1 cellular context compared by ENCODE assay signal in the genomic region with DNA sequence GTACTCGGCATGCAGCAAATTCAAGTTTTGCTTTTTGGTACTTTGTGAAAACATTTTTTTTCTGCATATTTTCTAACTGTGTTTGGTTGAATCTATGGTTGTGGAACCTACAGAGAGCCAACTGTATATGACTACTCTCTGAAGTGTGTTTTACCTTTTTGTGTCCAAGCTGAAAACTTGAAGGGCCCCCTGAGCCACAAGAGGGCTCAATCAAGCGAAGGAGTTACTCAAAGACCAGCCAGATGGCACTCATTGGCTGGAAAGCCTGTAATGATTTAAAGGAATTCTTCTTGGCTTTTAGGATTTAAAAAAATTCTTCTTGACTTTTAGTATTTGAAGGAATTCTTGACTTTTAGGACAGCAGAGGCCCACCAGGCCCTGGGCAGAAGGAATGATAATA.
TF ChIP-seq lines count a peak whose summit lies in the region.

No MANE protein-coding gene starts in this region.

TF ChIP-seq in WTC11, 78 proteins besides CTCF, POLR2A, EP300 and RAD21 (continued from another document):
- TF ChIP-seq, protein P1, sequence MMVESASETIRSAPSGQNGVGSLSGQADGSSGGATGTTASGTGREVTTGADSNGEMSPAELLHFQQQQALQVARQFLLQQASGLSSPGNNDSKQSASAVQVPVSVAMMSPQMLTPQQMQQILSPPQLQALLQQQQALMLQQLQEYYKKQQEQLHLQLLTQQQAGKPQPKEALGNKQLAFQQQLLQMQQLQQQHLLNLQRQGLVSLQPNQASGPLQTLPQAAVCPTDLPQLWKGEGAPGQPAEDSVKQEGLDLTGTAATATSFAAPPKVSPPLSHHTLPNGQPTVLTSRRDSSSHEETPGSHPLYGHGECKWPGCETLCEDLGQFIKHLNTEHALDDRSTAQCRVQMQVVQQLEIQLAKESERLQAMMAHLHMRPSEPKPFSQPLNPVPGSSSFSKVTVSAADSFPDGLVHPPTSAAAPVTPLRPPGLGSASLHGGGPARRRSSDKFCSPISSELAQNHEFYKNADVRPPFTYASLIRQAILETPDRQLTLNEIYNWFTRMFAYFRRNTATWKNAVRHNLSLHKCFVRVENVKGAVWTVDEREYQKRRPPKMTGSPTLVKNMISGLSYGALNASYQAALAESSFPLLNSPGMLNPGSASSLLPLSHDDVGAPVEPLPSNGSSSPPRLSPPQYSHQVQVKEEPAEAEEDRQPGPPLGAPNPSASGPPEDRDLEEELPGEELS (CRISPR knock-in tag; IDR thresholded peaks at IDR 0.05): no peak
- TF ChIP-seq FOXK1 (CRISPR knock-in tag; IDR thresholded peaks at IDR 0.05) (no peak), ZNF423 (CRISPR knock-in tag; IDR thresholded peaks at IDR 0.05) (no peak)
- TF ChIP-seq, protein P2, sequence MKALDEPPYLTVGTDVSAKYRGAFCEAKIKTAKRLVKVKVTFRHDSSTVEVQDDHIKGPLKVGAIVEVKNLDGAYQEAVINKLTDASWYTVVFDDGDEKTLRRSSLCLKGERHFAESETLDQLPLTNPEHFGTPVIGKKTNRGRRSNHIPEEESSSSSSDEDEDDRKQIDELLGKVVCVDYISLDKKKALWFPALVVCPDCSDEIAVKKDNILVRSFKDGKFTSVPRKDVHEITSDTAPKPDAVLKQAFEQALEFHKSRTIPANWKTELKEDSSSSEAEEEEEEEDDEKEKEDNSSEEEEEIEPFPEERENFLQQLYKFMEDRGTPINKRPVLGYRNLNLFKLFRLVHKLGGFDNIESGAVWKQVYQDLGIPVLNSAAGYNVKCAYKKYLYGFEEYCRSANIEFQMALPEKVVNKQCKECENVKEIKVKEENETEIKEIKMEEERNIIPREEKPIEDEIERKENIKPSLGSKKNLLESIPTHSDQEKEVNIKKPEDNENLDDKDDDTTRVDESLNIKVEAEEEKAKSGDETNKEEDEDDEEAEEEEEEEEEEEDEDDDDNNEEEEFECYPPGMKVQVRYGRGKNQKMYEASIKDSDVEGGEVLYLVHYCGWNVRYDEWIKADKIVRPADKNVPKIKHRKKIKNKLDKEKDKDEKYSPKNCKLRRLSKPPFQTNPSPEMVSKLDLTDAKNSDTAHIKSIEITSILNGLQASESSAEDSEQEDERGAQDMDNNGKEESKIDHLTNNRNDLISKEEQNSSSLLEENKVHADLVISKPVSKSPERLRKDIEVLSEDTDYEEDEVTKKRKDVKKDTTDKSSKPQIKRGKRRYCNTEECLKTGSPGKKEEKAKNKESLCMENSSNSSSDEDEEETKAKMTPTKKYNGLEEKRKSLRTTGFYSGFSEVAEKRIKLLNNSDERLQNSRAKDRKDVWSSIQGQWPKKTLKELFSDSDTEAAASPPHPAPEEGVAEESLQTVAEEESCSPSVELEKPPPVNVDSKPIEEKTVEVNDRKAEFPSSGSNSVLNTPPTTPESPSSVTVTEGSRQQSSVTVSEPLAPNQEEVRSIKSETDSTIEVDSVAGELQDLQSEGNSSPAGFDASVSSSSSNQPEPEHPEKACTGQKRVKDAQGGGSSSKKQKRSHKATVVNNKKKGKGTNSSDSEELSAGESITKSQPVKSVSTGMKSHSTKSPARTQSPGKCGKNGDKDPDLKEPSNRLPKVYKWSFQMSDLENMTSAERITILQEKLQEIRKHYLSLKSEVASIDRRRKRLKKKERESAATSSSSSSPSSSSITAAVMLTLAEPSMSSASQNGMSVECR (CRISPR knock-in tag; IDR thresholded peaks at IDR 0.05; ENCODE audit: borderline replicate concordance): no peak
- TF ChIP-seq, protein P3, sequence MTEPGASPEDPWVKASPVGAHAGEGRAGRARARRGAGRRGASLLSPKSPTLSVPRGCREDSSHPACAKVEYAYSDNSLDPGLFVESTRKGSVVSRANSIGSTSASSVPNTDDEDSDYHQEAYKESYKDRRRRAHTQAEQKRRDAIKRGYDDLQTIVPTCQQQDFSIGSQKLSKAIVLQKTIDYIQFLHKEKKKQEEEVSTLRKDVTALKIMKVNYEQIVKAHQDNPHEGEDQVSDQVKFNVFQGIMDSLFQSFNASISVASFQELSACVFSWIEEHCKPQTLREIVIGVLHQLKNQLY (CRISPR knock-in tag; IDR thresholded peaks at IDR 0.05): no peak
